In the genomic region with DNA sequence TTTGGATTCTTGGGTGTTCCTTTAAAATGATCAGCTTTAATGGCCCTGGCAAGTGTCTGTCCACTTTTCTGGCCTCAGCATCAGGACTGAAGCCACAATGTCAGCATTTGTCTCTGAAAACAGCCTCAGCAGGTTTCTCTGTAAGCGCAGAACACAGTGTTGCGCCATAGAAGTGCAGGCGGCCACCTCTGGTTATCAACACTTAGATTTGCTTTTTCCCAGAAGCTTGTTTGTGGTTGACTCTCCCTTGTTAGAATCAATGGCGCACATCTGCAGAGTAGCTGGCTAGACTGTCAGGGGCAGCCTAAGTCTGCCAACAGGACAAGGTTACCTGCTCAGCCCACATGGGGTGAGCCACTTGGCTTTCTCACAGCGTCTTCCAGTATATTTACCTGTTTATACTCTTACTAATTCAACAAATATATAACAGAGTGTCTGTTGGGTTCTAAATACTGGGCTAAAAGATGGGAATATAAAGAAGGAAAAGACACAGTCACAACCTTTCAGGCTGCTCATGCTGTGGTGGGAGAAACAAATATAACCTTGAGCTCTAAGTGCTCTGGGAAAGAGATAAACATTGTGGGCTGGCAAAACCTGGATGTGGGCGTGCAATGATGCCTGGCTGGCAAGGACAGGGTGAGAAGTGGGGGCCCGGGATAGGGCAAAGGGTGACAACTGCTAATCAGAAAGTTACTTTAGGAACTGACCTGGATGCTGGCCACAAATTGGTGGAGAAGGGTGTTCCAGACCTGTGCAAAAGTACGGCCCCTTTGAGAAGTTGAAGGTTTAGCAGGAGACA, we compare ENCODE assay signal across 12 cellular contexts.
"Had no signal": no experiment of that assay in that cellular context is flagged by ENCODE, and none has a peak within 500 bp of the region (broad histone marks: within the 10 kb centered on the region; RNA-seq: fewer than 3 reads in every experiment).

No MANE protein-coding gene starts in this region.

- H3K4me1 ChIP-seq: foreskin keratinocyte, lower lobe of right lung, psoas muscle, uterus had no signal

- DNase-seq: effector memory CD8-positive, alpha-beta T cell; foreskin keratinocyte; lower lobe of right lung; natural killer cell; ovary; psoas muscle; retina; small intestine; stimulated activated CD4-positive, alpha-beta T cell treated with anti-CD3 and anti-CD28 coated beads, Interleukin-12 subunit alpha, Interleukin-12 subunit beta, amount 100 ng/mL, for 4 hours; stimulated activated naive CD4-positive, alpha-beta T cell treated with Interleukin-2 at 50 U/mL for 16 hours; uterus had no signal

- FAIRE-seq: small intestine had no signal

- H3K36me3 ChIP-seq: lower lobe of right lung, ovary, uterus had no signal

- H3K9me3 ChIP-seq: lower lobe of right lung, ovary, psoas muscle, uterus had no signal

- ATAC-seq: effector memory CD8-positive, alpha-beta T cell; foreskin keratinocyte; lower lobe of right lung; natural killer cell; psoas muscle had no signal

- H3K27me3 ChIP-seq: foreskin keratinocyte, ovary, uterus had no signal

- H3K4me3 ChIP-seq: hepatocyte, lower lobe of right lung, ovary, psoas muscle, uterus had no signal

- H3K27ac ChIP-seq: foreskin keratinocyte, hepatocyte, lower lobe of right lung, ovary, psoas muscle, uterus had no signal
